Comparison of ENCODE assay signal across 8 cellular contexts in the genomic region with DNA sequence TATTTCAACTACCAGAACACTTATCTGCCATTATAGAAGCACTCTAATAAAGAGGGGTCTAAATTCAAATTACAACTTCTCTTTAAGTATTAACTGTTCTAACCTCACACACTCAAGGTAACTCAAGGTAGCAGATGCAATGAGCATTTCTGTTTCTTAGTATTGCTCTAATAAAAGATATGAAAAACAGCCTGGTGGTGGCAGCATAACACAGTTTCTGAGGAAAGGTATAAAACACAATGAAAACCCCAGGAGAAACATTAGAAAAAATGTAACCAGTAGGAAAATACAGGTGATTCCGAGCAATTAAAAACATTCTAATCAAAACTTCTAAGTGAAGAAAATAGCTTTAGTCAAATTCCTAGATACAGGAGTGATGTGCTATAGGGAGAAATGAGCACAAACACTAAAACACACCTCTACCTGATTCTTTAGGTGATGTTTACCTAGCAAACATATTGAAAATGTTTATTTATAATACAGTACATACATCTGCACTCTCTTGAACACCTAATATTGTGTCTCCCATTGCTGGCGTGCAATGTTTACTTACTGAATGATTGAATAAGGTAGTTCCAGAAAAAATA. TPM values are rescaled to one million over a fixed set of nuclear protein-coding genes. Genes with fewer than 3 reads are reported as not detected.
DNase-seq lines count a peak whose midpoint lies in the region; ATAC-seq, FAIRE-seq and TF ChIP-seq lines count a peak whose summit lies in the region.

No MANE protein-coding gene starts in this region.

- DNase-seq in D721Med (ENCODE audit: insufficient read length, low spot score): peak; percentile 29
- DNase-seq in HEK293T (ENCODE audit: extremely low spot score): peak; percentile 67
- DNase-seq in NCI-H526 treated with DMSO at 0.1 percent for 48 hours (lab: John Stamatoyannopoulos, UW): peak; percentile 69
- peak; percentile 30 for DNase-seq in activated gamma-delta T cell treated with anti-CD3 and anti-CD28 coated beads, Interleukin-2, amount 50 U/mL, for 16 hours (ENCODE audit: low read depth)
- no peak for DNase-seq in glutamatergic neuron
- DNase-seq in stimulated activated CD4-positive, alpha-beta T cell treated with anti-CD3 and anti-CD28 coated beads, Interleukin-4, amount 100 ng/mL, for 1 hour: peak; percentile 39
- DNase-seq in T1000 (lab: John Stamatoyannopoulos, UW): no peak

- peak overlapping the region; percentile 22 for H3K4me3 Mint-ChIP-seq in glutamatergic neuron (ENCODE audit: unreplicated experiment)

- FAIRE-seq in D721Med (lab: Jason Lieb, UNC): no peak

- ATAC-seq in HG02970 (IDR thresholded peaks at IDR 0.05; ENCODE audit: low FRiP score, unreplicated experiment): no peak

- POLR2A ChIA-PET in HEK293T (lab: Yijun Ruan, JAX): no interaction called here

- CTCF ChIA-PET in HEK293T (lab: Yijun Ruan, JAX): interaction anchor here (0.9 to 3.3 kb wide), 5 partner anchors 12 to 38 kb away, joined by 3 to 13 read pairs (median 5); no protein-coding TSS in a partner anchor

- TF ChIP-seq CTCF in D721Med (IDR thresholded peaks at IDR 0.05; ENCODE audit: insufficient read depth, missing control alignments): peak; percentile 60
- TF ChIP-seq CTCF in glutamatergic neuron (IDR thresholded peaks at IDR 0.05; ENCODE audit: partially characterized antibody, unreplicated experiment): peak; percentile 44

- peaks cover 12% of the 10 kb centered on the region for H3K27me3 Mint-ChIP-seq in glutamatergic neuron (ENCODE audit: unreplicated experiment)

- H3K27ac Mint-ChIP-seq in glutamatergic neuron (ENCODE audit: unreplicated experiment): no peak overlapping the region

- no peaks in the 10 kb centered on the region for H3K36me3 Mint-ChIP-seq in glutamatergic neuron (ENCODE audit: unreplicated experiment)

- peaks cover 6% of the 10 kb centered on the region for H3K4me1 Mint-ChIP-seq in glutamatergic neuron (ENCODE audit: low read depth, unreplicated experiment)

- H3K9me3 Mint-ChIP-seq in glutamatergic neuron (ENCODE audit: unreplicated experiment): peaks cover 11% of the 10 kb centered on the region

TF ChIP-seq in HEK293T, 16 proteins besides CTCF, POLR2A, EP300 and RAD21:
- TF ChIP-seq ZNF384 (IDR thresholded peaks at IDR 0.05) (peak; percentile 74), L3MBTL2 (conservative IDR thresholded peaks at IDR 0.05) (no peak), FOXA1 (IDR thresholded peaks at IDR 0.05) (no peak)

RNA-seq across cellular contexts. Expression of a gene that starts 3.5 kb away (rescaled TPM):
- 138 TPM for total RNA-seq in glutamatergic neuron (ENCODE audit: unreplicated experiment)

Comparison
In these comparisons a context has a peak if more than half of its experiments do, and no peak if none do; other contexts are left out.
1. DNase-seq: peak in D721Med (single experiment), HEK293T (single experiment), NCI-H526 treated with DMSO at 0.1 percent for 48 hours (single experiment), activated gamma-delta T cell treated with anti-CD3 and anti-CD28 coated beads, Interleukin-2, amount 50 U/mL, for 16 hours (single experiment) and stimulated activated CD4-positive, alpha-beta T cell treated with anti-CD3 and anti-CD28 coated beads, Interleukin-4, amount 100 ng/mL, for 1 hour (single experiment); none in glutamatergic neuron (single experiment) and T1000 (single experiment).